ENCODE assay signal across 1 cellular context in the genomic region with DNA sequence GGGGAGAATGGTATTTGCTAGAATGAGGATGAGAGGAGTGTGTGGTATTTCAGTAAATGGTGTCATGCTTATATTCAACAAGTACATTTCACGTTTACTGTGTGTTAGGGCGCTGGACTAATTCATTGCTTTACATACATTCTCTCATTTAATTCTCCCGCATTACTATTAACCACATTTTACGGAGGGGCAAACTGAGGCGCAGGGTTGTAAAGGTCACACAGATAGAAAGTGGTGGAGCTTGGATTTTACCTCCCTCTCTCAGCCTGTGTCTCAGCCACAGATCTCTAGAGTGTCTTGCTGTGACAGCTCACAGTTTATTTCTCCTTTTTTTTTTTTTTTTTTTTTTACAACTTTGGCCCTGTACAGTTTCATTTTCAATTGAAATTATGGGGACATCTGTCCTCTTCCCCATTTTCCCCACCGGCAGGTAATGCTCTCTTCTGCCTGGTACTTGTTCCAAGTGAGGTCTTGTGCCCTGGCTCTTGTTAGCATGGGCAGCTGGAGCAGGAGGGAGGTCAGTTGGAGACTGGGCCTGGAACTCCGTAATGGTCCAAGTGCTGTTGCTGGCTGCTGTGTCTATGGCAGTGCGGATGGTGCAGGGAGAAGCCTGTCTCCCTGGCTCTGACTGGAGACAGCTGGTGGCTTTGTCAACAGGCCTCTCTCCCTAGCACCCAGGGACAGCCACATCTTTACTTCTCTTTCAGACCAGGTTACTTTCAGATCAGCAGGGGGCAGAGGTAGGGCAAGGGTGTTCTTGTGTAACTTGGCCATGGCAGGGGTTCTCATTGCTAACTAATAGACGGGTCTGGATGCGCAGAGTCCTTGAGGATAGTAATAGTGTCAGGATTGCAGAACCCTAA.
TF ChIP-seq lines count a peak whose summit lies in the region.

No MANE protein-coding gene starts in this region.

TF ChIP-seq in HepG2, 621 proteins besides CTCF, POLR2A, EP300 and RAD21 (continued from another document and continues in another):
- TF ChIP-seq, protein P1, sequence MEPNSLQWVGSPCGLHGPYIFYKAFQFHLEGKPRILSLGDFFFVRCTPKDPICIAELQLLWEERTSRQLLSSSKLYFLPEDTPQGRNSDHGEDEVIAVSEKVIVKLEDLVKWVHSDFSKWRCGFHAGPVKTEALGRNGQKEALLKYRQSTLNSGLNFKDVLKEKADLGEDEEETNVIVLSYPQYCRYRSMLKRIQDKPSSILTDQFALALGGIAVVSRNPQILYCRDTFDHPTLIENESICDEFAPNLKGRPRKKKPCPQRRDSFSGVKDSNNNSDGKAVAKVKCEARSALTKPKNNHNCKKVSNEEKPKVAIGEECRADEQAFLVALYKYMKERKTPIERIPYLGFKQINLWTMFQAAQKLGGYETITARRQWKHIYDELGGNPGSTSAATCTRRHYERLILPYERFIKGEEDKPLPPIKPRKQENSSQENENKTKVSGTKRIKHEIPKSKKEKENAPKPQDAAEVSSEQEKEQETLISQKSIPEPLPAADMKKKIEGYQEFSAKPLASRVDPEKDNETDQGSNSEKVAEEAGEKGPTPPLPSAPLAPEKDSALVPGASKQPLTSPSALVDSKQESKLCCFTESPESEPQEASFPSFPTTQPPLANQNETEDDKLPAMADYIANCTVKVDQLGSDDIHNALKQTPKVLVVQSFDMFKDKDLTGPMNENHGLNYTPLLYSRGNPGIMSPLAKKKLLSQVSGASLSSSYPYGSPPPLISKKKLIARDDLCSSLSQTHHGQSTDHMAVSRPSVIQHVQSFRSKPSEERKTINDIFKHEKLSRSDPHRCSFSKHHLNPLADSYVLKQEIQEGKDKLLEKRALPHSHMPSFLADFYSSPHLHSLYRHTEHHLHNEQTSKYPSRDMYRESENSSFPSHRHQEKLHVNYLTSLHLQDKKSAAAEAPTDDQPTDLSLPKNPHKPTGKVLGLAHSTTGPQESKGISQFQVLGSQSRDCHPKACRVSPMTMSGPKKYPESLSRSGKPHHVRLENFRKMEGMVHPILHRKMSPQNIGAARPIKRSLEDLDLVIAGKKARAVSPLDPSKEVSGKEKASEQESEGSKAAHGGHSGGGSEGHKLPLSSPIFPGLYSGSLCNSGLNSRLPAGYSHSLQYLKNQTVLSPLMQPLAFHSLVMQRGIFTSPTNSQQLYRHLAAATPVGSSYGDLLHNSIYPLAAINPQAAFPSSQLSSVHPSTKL (CRISPR knock-in tag; IDR thresholded peaks at IDR 0.05) = peak; percentile 33
- TF ChIP-seq HNF4G (IDR thresholded peaks at IDR 0.05; ENCODE audit: borderline replicate concordance, low read depth, low read length) = no peak
- no peak for TF ChIP-seq HNF4G (CRISPR knock-in tag; IDR thresholded peaks at IDR 0.05; ENCODE audit: borderline replicate concordance, low read depth)
- no peak for TF ChIP-seq MIXL1 (CRISPR knock-in tag; IDR thresholded peaks at IDR 0.05)
- TF ChIP-seq ZNF839 (CRISPR knock-in tag; IDR thresholded peaks at IDR 0.05; ENCODE audit: borderline replicate concordance) = no peak
- TF ChIP-seq TERF1 (CRISPR knock-in tag; IDR thresholded peaks at IDR 0.05) = no peak
- TF ChIP-seq ZNF333 (CRISPR knock-in tag; IDR thresholded peaks at IDR 0.05; ENCODE audit: borderline replicate concordance) = 0 out of 2 replicates have a peak, but pooled peaks have one; percentile 19
- TF ChIP-seq ZNF501 (CRISPR knock-in tag; IDR thresholded peaks at IDR 0.05) = no peak
- no peak for TF ChIP-seq NFATC3 (CRISPR knock-in tag; IDR thresholded peaks at IDR 0.05)
- TF ChIP-seq E2F5 (CRISPR knock-in tag; conservative IDR thresholded peaks at IDR 0.05) = no peak
- TF ChIP-seq, protein P2, sequence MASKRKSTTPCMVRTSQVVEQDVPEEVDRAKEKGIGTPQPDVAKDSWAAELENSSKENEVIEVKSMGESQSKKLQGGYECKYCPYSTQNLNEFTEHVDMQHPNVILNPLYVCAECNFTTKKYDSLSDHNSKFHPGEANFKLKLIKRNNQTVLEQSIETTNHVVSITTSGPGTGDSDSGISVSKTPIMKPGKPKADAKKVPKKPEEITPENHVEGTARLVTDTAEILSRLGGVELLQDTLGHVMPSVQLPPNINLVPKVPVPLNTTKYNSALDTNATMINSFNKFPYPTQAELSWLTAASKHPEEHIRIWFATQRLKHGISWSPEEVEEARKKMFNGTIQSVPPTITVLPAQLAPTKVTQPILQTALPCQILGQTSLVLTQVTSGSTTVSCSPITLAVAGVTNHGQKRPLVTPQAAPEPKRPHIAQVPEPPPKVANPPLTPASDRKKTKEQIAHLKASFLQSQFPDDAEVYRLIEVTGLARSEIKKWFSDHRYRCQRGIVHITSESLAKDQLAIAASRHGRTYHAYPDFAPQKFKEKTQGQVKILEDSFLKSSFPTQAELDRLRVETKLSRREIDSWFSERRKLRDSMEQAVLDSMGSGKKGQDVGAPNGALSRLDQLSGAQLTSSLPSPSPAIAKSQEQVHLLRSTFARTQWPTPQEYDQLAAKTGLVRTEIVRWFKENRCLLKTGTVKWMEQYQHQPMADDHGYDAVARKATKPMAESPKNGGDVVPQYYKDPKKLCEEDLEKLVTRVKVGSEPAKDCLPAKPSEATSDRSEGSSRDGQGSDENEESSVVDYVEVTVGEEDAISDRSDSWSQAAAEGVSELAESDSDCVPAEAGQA (IDR thresholded peaks at IDR 0.05; ENCODE audit: low read depth) = no peak
- TF ChIP-seq, protein P2 (CRISPR knock-in tag; IDR thresholded peaks at IDR 0.05; ENCODE audit: borderline replicate concordance) = no peak
- no peak for TF ChIP-seq ZNF782 (CRISPR knock-in tag; IDR thresholded peaks at IDR 0.05; ENCODE audit: borderline replicate concordance)
- TF ChIP-seq AKAP8 (CRISPR knock-in tag; IDR thresholded peaks at IDR 0.05) = no peak
- TF ChIP-seq MYPOP (CRISPR knock-in tag; IDR thresholded peaks at IDR 0.05) = no peak
- 0 out of 2 replicates have a peak, but pooled peaks have one; percentile 46 for TF ChIP-seq ERF (CRISPR knock-in tag; IDR thresholded peaks at IDR 0.05)
- TF ChIP-seq, protein P3, sequence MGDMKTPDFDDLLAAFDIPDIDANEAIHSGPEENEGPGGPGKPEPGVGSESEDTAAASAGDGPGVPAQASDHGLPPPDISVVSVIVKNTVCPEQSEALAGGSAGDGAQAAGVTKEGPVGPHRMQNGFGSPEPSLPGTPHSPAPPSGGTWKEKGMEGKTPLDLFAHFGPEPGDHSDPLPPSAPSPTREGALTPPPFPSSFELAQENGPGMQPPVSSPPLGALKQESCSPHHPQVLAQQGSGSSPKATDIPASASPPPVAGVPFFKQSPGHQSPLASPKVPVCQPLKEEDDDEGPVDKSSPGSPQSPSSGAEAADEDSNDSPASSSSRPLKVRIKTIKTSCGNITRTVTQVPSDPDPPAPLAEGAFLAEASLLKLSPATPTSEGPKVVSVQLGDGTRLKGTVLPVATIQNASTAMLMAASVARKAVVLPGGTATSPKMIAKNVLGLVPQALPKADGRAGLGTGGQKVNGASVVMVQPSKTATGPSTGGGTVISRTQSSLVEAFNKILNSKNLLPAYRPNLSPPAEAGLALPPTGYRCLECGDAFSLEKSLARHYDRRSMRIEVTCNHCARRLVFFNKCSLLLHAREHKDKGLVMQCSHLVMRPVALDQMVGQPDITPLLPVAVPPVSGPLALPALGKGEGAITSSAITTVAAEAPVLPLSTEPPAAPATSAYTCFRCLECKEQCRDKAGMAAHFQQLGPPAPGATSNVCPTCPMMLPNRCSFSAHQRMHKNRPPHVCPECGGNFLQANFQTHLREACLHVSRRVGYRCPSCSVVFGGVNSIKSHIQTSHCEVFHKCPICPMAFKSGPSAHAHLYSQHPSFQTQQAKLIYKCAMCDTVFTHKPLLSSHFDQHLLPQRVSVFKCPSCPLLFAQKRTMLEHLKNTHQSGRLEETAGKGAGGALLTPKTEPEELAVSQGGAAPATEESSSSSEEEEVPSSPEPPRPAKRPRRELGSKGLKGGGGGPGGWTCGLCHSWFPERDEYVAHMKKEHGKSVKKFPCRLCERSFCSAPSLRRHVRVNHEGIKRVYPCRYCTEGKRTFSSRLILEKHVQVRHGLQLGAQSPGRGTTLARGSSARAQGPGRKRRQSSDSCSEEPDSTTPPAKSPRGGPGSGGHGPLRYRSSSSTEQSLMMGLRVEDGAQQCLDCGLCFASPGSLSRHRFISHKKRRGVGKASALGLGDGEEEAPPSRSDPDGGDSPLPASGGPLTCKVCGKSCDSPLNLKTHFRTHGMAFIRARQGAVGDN (CRISPR knock-in tag; IDR thresholded peaks at IDR 0.05) = peak; percentile 54; the same call in 1 of the 2 replicates
- TF ChIP-seq RXRB (CRISPR knock-in tag; IDR thresholded peaks at IDR 0.05; ENCODE audit: borderline replicate concordance) = peak; percentile 32; the same call in 1 of the 2 replicates
- no peak for TF ChIP-seq ZNF607 (CRISPR knock-in tag; IDR thresholded peaks at IDR 0.05; ENCODE audit: borderline replicate concordance)
- TF ChIP-seq KLF16 (CRISPR knock-in tag; IDR thresholded peaks at IDR 0.05) = no peak
- TF ChIP-seq HDAC2 (CRISPR knock-in tag; IDR thresholded peaks at IDR 0.05) = peak; percentile 47; the same call in 1 of the 2 replicates
- 0 out of 2 replicates have a peak, but pooled peaks have one; percentile 21 for TF ChIP-seq HNF4A (CRISPR knock-in tag; IDR thresholded peaks at IDR 0.05)
- no peak for TF ChIP-seq MEIS1 (CRISPR knock-in tag; IDR thresholded peaks at IDR 0.05; ENCODE audit: borderline replicate concordance)
- no peak for TF ChIP-seq CHD2 (IDR thresholded peaks at IDR 0.05; ENCODE audit: low read depth, low read length)
- no peak for TF ChIP-seq ARNTL (CRISPR knock-in tag; IDR thresholded peaks at IDR 0.05)
- TF ChIP-seq SMAD9 (CRISPR knock-in tag; IDR thresholded peaks at IDR 0.05) = no peak
- no peak for TF ChIP-seq NPAS2 (CRISPR knock-in tag; IDR thresholded peaks at IDR 0.05; ENCODE audit: borderline replicate concordance)
- no peak for TF ChIP-seq SKI (IDR thresholded peaks at IDR 0.05; ENCODE audit: partially characterized antibody)
- no peak for TF ChIP-seq NFYB (CRISPR knock-in tag; IDR thresholded peaks at IDR 0.05)
- TF ChIP-seq ZNF234 (CRISPR knock-in tag; conservative IDR thresholded peaks at IDR 0.05) = no peak
- no peak for TF ChIP-seq ZNF230 (CRISPR knock-in tag; IDR thresholded peaks at IDR 0.05)
- TF ChIP-seq MED8 (CRISPR knock-in tag; IDR thresholded peaks at IDR 0.05; ENCODE audit: insufficient replicate concordance) = no peak
